Comparison of ENCODE assay signal across 9 cellular contexts in the genomic region with DNA sequence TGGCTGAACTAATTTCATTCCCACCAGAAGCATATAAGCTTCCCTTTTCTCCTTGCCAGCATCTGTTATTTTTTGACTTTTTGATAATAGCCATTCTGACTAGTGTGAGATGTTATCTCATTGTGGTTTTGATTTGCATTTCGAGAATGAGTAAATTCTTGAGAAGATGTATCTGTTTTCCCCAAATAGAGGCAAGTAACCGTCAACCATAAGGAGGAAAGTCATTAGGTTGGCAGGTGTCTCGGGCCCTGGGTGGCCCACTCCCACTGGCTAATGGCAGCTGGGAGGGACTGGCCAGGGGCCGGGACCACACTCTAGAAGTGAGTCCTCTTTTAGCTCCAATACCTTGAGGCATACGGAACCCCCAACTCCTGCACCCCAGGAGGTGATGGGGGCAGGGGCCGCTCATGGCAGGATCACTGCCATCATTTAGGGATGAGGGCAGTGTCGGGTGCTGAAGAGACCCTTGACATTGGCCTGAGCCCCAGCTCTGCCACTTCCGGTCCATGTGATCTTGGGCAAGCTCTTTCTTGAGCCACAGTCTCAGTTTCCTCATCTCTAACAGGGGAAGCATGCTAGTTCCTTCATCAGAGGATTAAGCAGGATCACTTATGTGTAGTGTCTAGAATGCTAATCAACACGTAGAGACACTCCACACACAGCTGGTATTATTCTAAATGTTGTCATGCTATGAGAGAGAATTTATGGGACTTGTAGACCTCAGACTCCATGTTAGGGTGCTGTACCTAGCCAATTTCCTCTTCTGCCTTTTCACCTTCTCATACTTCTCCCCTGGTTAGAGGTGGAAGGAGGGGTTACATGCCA. TPM values are rescaled to one million over a fixed set of nuclear protein-coding genes. Genes with fewer than 3 reads are reported as not detected.
A peak's percentile ranks its signal among the peaks of the same experiment; 100 is the strongest.
DNase-seq lines count a peak whose midpoint lies in the region; ATAC-seq and TF ChIP-seq lines count a peak whose summit lies in the region.
"Had no signal": no experiment of that assay in that cellular context is flagged by ENCODE, and none has a peak within 500 bp of the region (broad histone marks: within the 10 kb centered on the region; RNA-seq: fewer than 3 reads in every experiment).

No MANE protein-coding gene starts in this region.

- H3K9me3 Mint-ChIP-seq in activated naive CD4-positive, alpha-beta T cell treated with anti-CD3 and anti-CD28 coated beads, Interleukin-2, amount 50 U/mL, for 72 hours, result peaks cover 9 to 11% of the 10 kb centered on the region in 2 donors
- H3K9me3 Mint-ChIP-seq: nephron had no signal

- peak overlapping the region; percentile 6 to 47 for H3K27ac Mint-ChIP-seq in activated naive CD4-positive, alpha-beta T cell treated with anti-CD3 and anti-CD28 coated beads, Interleukin-2, amount 50 U/mL, for 72 hours

- ATAC-seq in GM21381 (IDR thresholded peaks at IDR 0.05; ENCODE audit: unreplicated experiment) (peak; percentile 70), HG03558 (IDR thresholded peaks at IDR 0.05; ENCODE audit: extremely low read depth, unreplicated experiment) (peak; percentile 55)
- peak; percentile 88 to 90 for ATAC-seq in activated naive CD4-positive, alpha-beta T cell treated with anti-CD3 and anti-CD28 coated beads, Interleukin-2, amount 50 U/mL, for 72 hours

- no peak for TF ChIP-seq CTCF in GM10266 (IDR thresholded peaks at IDR 0.05; ENCODE audit: control insufficient read depth, insufficient read depth, low read depth, missing control alignments)
- no peak for TF ChIP-seq CTCF in brain microvascular endothelial cell (IDR thresholded peaks at IDR 0.05; ENCODE audit: low read depth, low read length, missing control alignments)

- H3K36me3 ChIP-seq in brain microvascular endothelial cell (replicated peaks), result no peaks in the 10 kb centered on the region

- DNase-seq in GM10266 (ENCODE audit: extremely low spot score) (peak; percentile 68), ecto neural progenitor cell (ENCODE audit: low spot score) (no peak), brain microvascular endothelial cell (no peak), cerebellar nuclear complex (lab: John Stamatoyannopoulos, UW) (no peak), SHP77 treated with DMSO at 0.1 percent for 48 hours (lab: John Stamatoyannopoulos, UW) (no peak)
- peak; percentile 42 to 59 for DNase-seq in activated naive CD4-positive, alpha-beta T cell treated with anti-CD3 and anti-CD28 coated beads, Interleukin-2, amount 50 U/mL, for 72 hours (ENCODE audit: low spot score in 2 of 2)

- H3K27ac ChIP-seq in brain microvascular endothelial cell, result no peak overlapping the region

- in situ Hi-C loops in brain microvascular endothelial cell (cut with HindIII; ENCODE audit: low pct_ligation_motif_present, low sequenced_read_pairs), result no loop called here

- H3K4me3 ChIP-seq in brain microvascular endothelial cell (ENCODE audit: low read depth, low read length), result no peak overlapping the region

- no peaks in the 10 kb centered on the region for H3K36me3 Mint-ChIP-seq in activated naive CD4-positive, alpha-beta T cell treated with anti-CD3 and anti-CD28 coated beads, Interleukin-2, amount 50 U/mL, for 72 hours

- H3K27me3 ChIP-seq in brain microvascular endothelial cell (replicated peaks), result no peaks in the 10 kb centered on the region

RNA-seq across cellular contexts. Expression of a gene that starts 44.3 kb away (rescaled TPM):
- 1 to 10 TPM; 1.1 to 1.7 TPM for total RNA-seq in activated naive CD4-positive, alpha-beta T cell treated with anti-CD3 and anti-CD28 coated beads, Interleukin-2, amount 50 U/mL, for 72 hours

Comparison
In these comparisons a context has a peak if more than half of its experiments do, and no peak if none do; other contexts are left out.
1. DNase-seq: peak in GM10266 (single experiment) and activated naive CD4-positive, alpha-beta T cell treated with anti-CD3 and anti-CD28 coated beads, Interleukin-2, amount 50 U/mL, for 72 hours (2 of 2); none in ecto neural progenitor cell (single experiment), brain microvascular endothelial cell (single experiment), cerebellar nuclear complex (0 of 2) and SHP77 treated with DMSO at 0.1 percent for 48 hours (single experiment).
2. Peak in every context shown above with its lines, with median percentiles within 50 percentile points of each other: ATAC-seq.